In genomic region chr1:67766117-67766978, GRCh38 we compare ENCODE assay signal across 8 cellular contexts.
DNase-seq lines count a peak whose midpoint lies in the region; ATAC-seq, FAIRE-seq and TF ChIP-seq lines count a peak whose summit lies in the region.

No MANE protein-coding gene starts in this region.

- no peaks in the 10 kb centered on the region for H3K27me3 ChIP-seq in HUES48 (ENCODE audit: control insufficient read depth, insufficient read depth, low read length)
- no peaks in the 10 kb centered on the region for H3K27me3 ChIP-seq in SJCRH30
- peaks cover 0 to 3% of the 10 kb centered on the region in 2 experiments; a peak in 2 of 4 replicates for H3K27me3 ChIP-seq in GM12878 (replicated peaks in 1 of 2; ENCODE audit: control insufficient read depth in 2 of 2, insufficient read depth in 2 of 2, low read length in 1 of 2)
- H3K27me3 ChIP-seq in iPS-20b (ENCODE audit: insufficient read depth, low read length) = no peaks in the 10 kb centered on the region
- H3K27me3 ChIP-seq in sigmoid colon = no peaks in the 10 kb centered on the region

- RAD21 ChIA-PET in GM12878 (lab: Charles Lee; ENCODE audit: unreplicated experiment) = interaction anchor here (0.5 to 10.3 kb wide), 48 partner anchors 8 to 1307 kb away, joined by 3 to 320 read pairs (median 4); partner anchors contain the start of genes GADD45A and GNG12

- H3K27ac ChIP-seq in HUES48 (ENCODE audit: low read depth, low read length) (no peak overlapping the region), SJCRH30 (peak overlapping the region; percentile 44), GM12878 (ENCODE audit: control insufficient read depth, insufficient read depth) (no peak overlapping the region), iPS-20b (ENCODE audit: low read length) (no peak overlapping the region), sigmoid colon (peak overlapping the region in 3 of 4 donors; percentile 25 to 56 (median 50))

- POLR2A ChIA-PET in GM12878 (lab: Charles Lee) = interaction anchor here (0.5 to 4.7 kb wide), 28 partner anchors 10 to 433 kb away, joined by 3 to 35 read pairs (median 4); partner anchors contain the start of gene GADD45A

- peak overlapping the region; percentile 52 for H3K4me2 ChIP-seq in GM12878 (ENCODE audit: control insufficient read depth, insufficient read depth)

- H3K9ac ChIP-seq in HUES48 (ENCODE audit: low read depth, low read length) (no peak overlapping the region), GM12878 (ENCODE audit: control insufficient read depth, insufficient read depth, low read length) (no peak overlapping the region), iPS-20b (ENCODE audit: low read depth, low read length) (peak overlapping the region; percentile 41; the same call in 1 of the 2 replicates)

- H4K20me1 ChIP-seq in GM12878 (ENCODE audit: control insufficient read depth, insufficient read depth) = no peaks in the 10 kb centered on the region

- no peak for DNase-seq in Right ventricle myocardium inferior (ENCODE audit: missing footprints)
- no peak for DNase-seq in cardiac septum (ENCODE audit: low spot score)
- DNase-seq in SJCRH30 = peak; percentile 60 to 85
- no peak for DNase-seq in GM12878 (ENCODE audit: low read depth, low spot score)
- no peak for DNase-seq in sigmoid colon
- no peak for DNase-seq in NCI-H1048 (lab: John Stamatoyannopoulos, UW)

- H3K36me3 ChIP-seq in HUES48 (ENCODE audit: control insufficient read depth, insufficient read depth, low read length) (no peaks in the 10 kb centered on the region), SJCRH30 (no peaks in the 10 kb centered on the region), GM12878 (ENCODE audit: control insufficient read depth in 2 of 2, insufficient read depth in 2 of 2, low read length in 1 of 2) (no peaks in the 10 kb centered on the region), iPS-20b (ENCODE audit: insufficient read depth, low read depth, low read length) (no peaks in the 10 kb centered on the region), sigmoid colon (no peaks in the 10 kb centered on the region)

- TF ChIP-seq CTCF in GM12878 (IDR thresholded peaks at IDR 0.05 in 2 of 3, conservative IDR thresholded peaks at IDR 0.05 in 1 of 3; ENCODE audit: control insufficient read depth in 2 of 3, extremely low read depth in 1 of 3, insufficient read depth in 1 of 3, low read depth in 3 of 3, low read length in 3 of 3) = peak; percentile 65 to 76 (median 76)
- peak; percentile 80 to 87 (median 84) for TF ChIP-seq CTCF in sigmoid colon (IDR thresholded peaks at IDR 0.05)

- TF ChIP-seq POLR2A in GM12878 (IDR thresholded peaks at IDR 0.05; ENCODE audit: low read depth, low read length) (no peak), sigmoid colon (IDR thresholded peaks at IDR 0.05) (no peak)

- ATAC-seq in Right ventricle myocardium inferior = peak; percentile 74
- ATAC-seq in GM12878 = peak; percentile 69

- SMC1A ChIA-PET in GM12878 (lab: Charles Lee; ENCODE audit: uncharacterized antibody, unreplicated experiment) = interaction anchor here (0.6 to 20.9 kb wide), 49 partner anchors 9 to 580 kb away, joined by 3 to 1058 read pairs (median 4); partner anchors contain the start of genes GADD45A and GNG12

- CTCF ChIA-PET in GM12878 (lab: Yijun Ruan, JAX) = interaction anchor here (0.6 to 10.3 kb wide), 66 partner anchors 8 to 784 kb away, joined by 3 to 315 read pairs (median 4); partner anchors contain the start of genes GADD45A and GNG12

- peak; percentile 35 for FAIRE-seq in GM12878 (lab: Jason Lieb, UNC)

- H2AFZ ChIP-seq in GM12878 (ENCODE audit: control insufficient read depth, low read depth, low read length) = peak overlapping the region; percentile 51; the same call in 1 of the 2 replicates

- H3K79me2 ChIP-seq in GM12878 (ENCODE audit: control insufficient read depth, insufficient read depth, low read length) = no peaks in the 10 kb centered on the region

- H3K9me3 ChIP-seq in HUES48 (ENCODE audit: control insufficient read depth, insufficient read depth, low read length) (no peaks in the 10 kb centered on the region), SJCRH30 (replicated peaks) (no peaks in the 10 kb centered on the region), GM12878 (replicated peaks; ENCODE audit: control insufficient read depth, insufficient read depth, low read length) (no peaks in the 10 kb centered on the region), iPS-20b (ENCODE audit: insufficient read depth, low read depth, low read length) (no peaks in the 10 kb centered on the region), sigmoid colon (no peaks in the 10 kb centered on the region)

- 39% methylated on average over 16 of the region's 17 CpGs for WGBS in GM12878 (ENCODE audit: insufficient coverage, insufficient replicate concordance, low lambda C conversion rate, missing lambda C conversion rate)
- WGBS in sigmoid colon, 2 donors = 23 to 45% methylated on average over 17 of the region's 17 CpGs

- TF ChIP-seq RAD21 in GM12878 (IDR thresholded peaks at IDR 0.05; ENCODE audit: insufficient read depth, low read depth, low read length) = peak; percentile 85

- intact Hi-C loops in Right ventricle myocardium inferior (cut with DNase I) (loop anchor here (2.0 to 10.0 kb wide), 5 partner anchors 68 to 578 kb away; no protein-coding TSS in a partner anchor), cardiac septum (cut with DNase I) (loop anchor here (2.0 to 10.0 kb wide), 5 partner anchors 70 to 1151 kb away; no protein-coding TSS in a partner anchor), GM12878 (cut with micrococcal nuclease; ENCODE audit: unreplicated experiment) (loop anchor here (1.0 to 5.0 kb wide), 5 partner anchors 84 to 581 kb away; no protein-coding TSS in a partner anchor), sigmoid colon (cut with DNase I) (loop anchor here (2.0 to 5.0 kb wide), 4 partner anchors 66 to 576 kb away; partner anchors contain the start of gene GNG12)

- peaks cover 12% of the 10 kb centered on the region for H3K4me1 ChIP-seq in HUES48 (ENCODE audit: control insufficient read depth, insufficient read depth, low read length)
- H3K4me1 ChIP-seq in SJCRH30 = peaks cover 9% of the 10 kb centered on the region; the same call in 1 of the 2 replicates
- peaks cover 7% of the 10 kb centered on the region for H3K4me1 ChIP-seq in GM12878 (ENCODE audit: control insufficient read depth, insufficient read depth, low read length)
- H3K4me1 ChIP-seq in iPS-20b (ENCODE audit: insufficient read depth, low read length) = peaks cover 8% of the 10 kb centered on the region
- H3K4me1 ChIP-seq in sigmoid colon = peaks cover 0 to 25% (median 6%) of the 10 kb centered on the region in 4 donors

- TF ChIP-seq EP300 in GM12878 (IDR thresholded peaks at IDR 0.05; ENCODE audit: borderline replicate concordance in 1 of 2, control insufficient read depth in 1 of 2, low read depth in 2 of 2, low read length in 2 of 2) = no peak
- no peak for TF ChIP-seq EP300 in sigmoid colon (IDR thresholded peaks at IDR 0.05)

- in situ Hi-C loops in GM12878 (cut with MboI) = no loop called here

- no TSS peak for BruUV-seq in GM12878 (replicated peaks; lab: Mats Ljungman, UMichigan)

- H3K4me3 ChIP-seq in HUES48 (ENCODE audit: low read depth, low read length) = peak overlapping the region; percentile 40; the same call in 1 of the 2 replicates
- peak overlapping the region; percentile 49 for H3K4me3 ChIP-seq in SJCRH30
- no peak overlapping the region for H3K4me3 ChIP-seq in GM12878
- peak overlapping the region; percentile 52 for H3K4me3 ChIP-seq in iPS-20b (ENCODE audit: low read length)
- peak overlapping the region in 3 of 4 donors; percentile 12 to 24 (median 23) for H3K4me3 ChIP-seq in sigmoid colon

TF ChIP-seq in GM12878, 131 proteins besides CTCF, POLR2A, EP300 and RAD21 (continues in another document):
- peak; percentile 48; the same call in 1 of the 2 replicates for TF ChIP-seq RELB (IDR thresholded peaks at IDR 0.05; ENCODE audit: low read depth)

Comparison
In these comparisons a context has a peak if more than half of its experiments do, and no peak if none do; other contexts are left out.
1. DNase-seq: peak in SJCRH30 (2 of 2); none in Right ventricle myocardium inferior (single experiment), cardiac septum (single experiment), GM12878 (single experiment), sigmoid colon (single experiment) and NCI-H1048 (single experiment).
2. H3K27ac ChIP-seq: peak in SJCRH30 (single experiment) and sigmoid colon (3 of 4); none in HUES48 (single experiment), GM12878 (single experiment) and iPS-20b (single experiment).